In genomic region chr11:57649826-57650738, GRCh38 we compare ENCODE assay signal across 8 cellular contexts. TPM values are rescaled to one million over a fixed set of nuclear protein-coding genes. Genes with fewer than 3 reads are reported as not detected.
DNase-seq lines count a peak whose midpoint lies in the region; ATAC-seq lines count a peak whose summit lies in the region.

TSS of gene YPEL4 (minus strand) at chr11:57649912. CDS start at chr11:57647107, 2,805 bp downstream.

- H3K4me3 Mint-ChIP-seq in T-helper 1 cell treated with Interleukin-12 subunit alpha and Interleukin-12 subunit beta and Interleukin-4 antibody, amounts not matched to agents 30 μg/mL and 1 μg/mL, for 36 hours, result peak within 1 kb of the TSS; percentile 88

- peaks cover 36% of the 10 kb centered on the region for H3K27me3 ChIP-seq in rectal smooth muscle tissue (ENCODE audit: control insufficient read depth, insufficient read depth, low read length)

- no peak within 1 kb of the TSS for H3K27ac ChIP-seq in rectal smooth muscle tissue (ENCODE audit: low read depth, low read length)

- no peaks in the 10 kb centered on the region for H3K9me3 Mint-ChIP-seq in T-helper 1 cell treated with Interleukin-12 subunit alpha and Interleukin-12 subunit beta and Interleukin-4 antibody, amounts not matched to agents 30 μg/mL and 1 μg/mL, for 36 hours

- intact Hi-C loops in Right ventricle myocardium inferior (cut with DNase I), result no loop called here
- intact Hi-C loops in cardiac septum (cut with DNase I), result loop anchor here (5.0 to 10.0 kb wide), 2 partner anchors 155 to 303 kb away; no protein-coding TSS in a partner anchor
- intact Hi-C loops in left ventricle myocardium superior (cut with micrococcal nuclease), result no loop called here

- DNase-seq in Right ventricle myocardium inferior (ENCODE audit: missing footprints) (no peak), cardiac septum (ENCODE audit: low spot score) (no peak), anterior cingulate cortex (lab: John Stamatoyannopoulos, UW) (peak; percentile 18 to 91 (median 82)), left ventricle myocardium superior (peak; percentile 46), HPDE6-E6E7 (ENCODE audit: extremely low spot score) (no peak)

- peaks cover 5% of the 10 kb centered on the region for H3K36me3 Mint-ChIP-seq in T-helper 1 cell treated with Interleukin-12 subunit alpha and Interleukin-12 subunit beta and Interleukin-4 antibody, amounts not matched to agents 30 μg/mL and 1 μg/mL, for 36 hours (ENCODE audit: low read depth)

- peaks cover 46% of the 10 kb centered on the region for H3K4me1 Mint-ChIP-seq in T-helper 1 cell treated with Interleukin-12 subunit alpha and Interleukin-12 subunit beta and Interleukin-4 antibody, amounts not matched to agents 30 μg/mL and 1 μg/mL, for 36 hours (ENCODE audit: low read depth)

- peaks cover 44% of the 10 kb centered on the region for H3K27me3 Mint-ChIP-seq in T-helper 1 cell treated with Interleukin-12 subunit alpha and Interleukin-12 subunit beta and Interleukin-4 antibody, amounts not matched to agents 30 μg/mL and 1 μg/mL, for 36 hours (ENCODE audit: low read depth)

- peaks cover 5% of the 10 kb centered on the region for H3K4me1 ChIP-seq in rectal smooth muscle tissue (ENCODE audit: control insufficient read depth, insufficient read depth, low read length)

- peak within 1 kb of the TSS; percentile 79 for H3K27ac Mint-ChIP-seq in T-helper 1 cell treated with Interleukin-12 subunit alpha and Interleukin-12 subunit beta and Interleukin-4 antibody, amounts not matched to agents 30 μg/mL and 1 μg/mL, for 36 hours

- no peak within 1 kb of the TSS for H3K9ac ChIP-seq in rectal smooth muscle tissue (ENCODE audit: low read length)

- H3K4me3 ChIP-seq in rectal smooth muscle tissue (ENCODE audit: low read length), result peak within 1 kb of the TSS; percentile 52

- H3K36me3 ChIP-seq in rectal smooth muscle tissue (ENCODE audit: control insufficient read depth, insufficient read depth, low read length), result no peaks in the 10 kb centered on the region

- ATAC-seq in Right ventricle myocardium inferior (peak; percentile 50), left ventricle myocardium superior (peak; percentile 62), HG03342 (IDR thresholded peaks at IDR 0.05; ENCODE audit: unreplicated experiment) (no peak)

RNA-seq across cellular contexts. Expression of gene YPEL4, which starts in this region (rescaled TPM):
- total RNA-seq in Right ventricle myocardium inferior (0.51 TPM), cardiac septum (0.59 TPM), left ventricle myocardium superior (1.2 TPM)

Comparison
In these comparisons a context has a peak if more than half of its experiments do, and no peak if none do; other contexts are left out.
1. DNase-seq: peak in anterior cingulate cortex (58 of 58) and left ventricle myocardium superior (single experiment); none in Right ventricle myocardium inferior (single experiment), cardiac septum (single experiment) and HPDE6-E6E7 (single experiment).
2. Peak in ATAC-seq in Right ventricle myocardium inferior; RNA of the gene not detected or under 1 TPM.